ENCODE assay signal across 1 cellular context in genomic region chr5:159417170-159417569, GRCh38.
TF ChIP-seq lines count a peak whose summit lies in the region.

No MANE protein-coding gene starts in this region.

TF ChIP-seq in K562, 482 proteins besides CTCF, POLR2A, EP300 and RAD21 (continued from another document):
- TF ChIP-seq ZBTB11 (CRISPR knock-in tag; IDR thresholded peaks at IDR 0.05) = 0 out of 6 replicates have a peak, but pooled peaks of 1 of the 3 experiments have one; percentile 36
- no peak for TF ChIP-seq MECOM (CRISPR knock-in tag; IDR thresholded peaks at IDR 0.05)
- no peak for TF ChIP-seq ZNF277 (CRISPR knock-in tag; IDR thresholded peaks at IDR 0.05; ENCODE audit: borderline replicate concordance)
- TF ChIP-seq TFAM (CRISPR knock-in tag; conservative IDR thresholded peaks at IDR 0.05) = no peak
- TF ChIP-seq, protein P1, sequence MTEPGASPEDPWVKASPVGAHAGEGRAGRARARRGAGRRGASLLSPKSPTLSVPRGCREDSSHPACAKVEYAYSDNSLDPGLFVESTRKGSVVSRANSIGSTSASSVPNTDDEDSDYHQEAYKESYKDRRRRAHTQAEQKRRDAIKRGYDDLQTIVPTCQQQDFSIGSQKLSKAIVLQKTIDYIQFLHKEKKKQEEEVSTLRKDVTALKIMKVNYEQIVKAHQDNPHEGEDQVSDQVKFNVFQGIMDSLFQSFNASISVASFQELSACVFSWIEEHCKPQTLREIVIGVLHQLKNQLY (CRISPR knock-in tag; conservative IDR thresholded peaks at IDR 0.05) = no peak
- TF ChIP-seq KAT2B (IDR thresholded peaks at IDR 0.05; ENCODE audit: low read depth, low read length) = no peak
- no peak for TF ChIP-seq ELF2 (CRISPR knock-in tag; IDR thresholded peaks at IDR 0.05)
- no peak for TF ChIP-seq ZNF311 (CRISPR knock-in tag; IDR thresholded peaks at IDR 0.05)
- no peak for TF ChIP-seq ZNF212 (CRISPR knock-in tag; IDR thresholded peaks at IDR 0.05)
- TF ChIP-seq C11orf30 (IDR thresholded peaks at IDR 0.05; ENCODE audit: low read depth) = no peak
- TF ChIP-seq TAF7 (tag; IDR thresholded peaks at IDR 0.05) = no peak
- TF ChIP-seq ZNF23 (CRISPR knock-in tag; IDR thresholded peaks at IDR 0.05) = no peak
- peak; percentile 25; the same call in 1 of the 2 replicates for TF ChIP-seq SMAD4 (CRISPR knock-in tag; conservative IDR thresholded peaks at IDR 0.05)
- TF ChIP-seq HNRNPL (IDR thresholded peaks at IDR 0.05; ENCODE audit: low read depth, low read length) = no peak
- TF ChIP-seq ZNF224 (CRISPR knock-in tag; IDR thresholded peaks at IDR 0.05) = no peak
- no peak for TF ChIP-seq KLF10 (CRISPR knock-in tag; IDR thresholded peaks at IDR 0.05)
- TF ChIP-seq, protein P2, sequence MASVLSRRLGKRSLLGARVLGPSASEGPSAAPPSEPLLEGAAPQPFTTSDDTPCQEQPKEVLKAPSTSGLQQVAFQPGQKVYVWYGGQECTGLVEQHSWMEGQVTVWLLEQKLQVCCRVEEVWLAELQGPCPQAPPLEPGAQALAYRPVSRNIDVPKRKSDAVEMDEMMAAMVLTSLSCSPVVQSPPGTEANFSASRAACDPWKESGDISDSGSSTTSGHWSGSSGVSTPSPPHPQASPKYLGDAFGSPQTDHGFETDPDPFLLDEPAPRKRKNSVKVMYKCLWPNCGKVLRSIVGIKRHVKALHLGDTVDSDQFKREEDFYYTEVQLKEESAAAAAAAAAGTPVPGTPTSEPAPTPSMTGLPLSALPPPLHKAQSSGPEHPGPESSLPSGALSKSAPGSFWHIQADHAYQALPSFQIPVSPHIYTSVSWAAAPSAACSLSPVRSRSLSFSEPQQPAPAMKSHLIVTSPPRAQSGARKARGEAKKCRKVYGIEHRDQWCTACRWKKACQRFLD (CRISPR knock-in tag; IDR thresholded peaks at IDR 0.05) = peak; percentile 49; the same call in 1 of the 2 replicates
- TF ChIP-seq ZNF583 (CRISPR knock-in tag; IDR thresholded peaks at IDR 0.05) = 0 out of 2 replicates have a peak, but pooled peaks have one; percentile 42
- no peak for TF ChIP-seq ZNF778 (CRISPR knock-in tag; IDR thresholded peaks at IDR 0.05)
- TF ChIP-seq ETV5 (CRISPR knock-in tag; IDR thresholded peaks at IDR 0.05; ENCODE audit: low read depth) = no peak
- TF ChIP-seq STAG1 (CRISPR knock-in tag; IDR thresholded peaks at IDR 0.05; ENCODE audit: borderline replicate concordance) = no peak
- TF ChIP-seq NRF1 (conservative IDR thresholded peaks at IDR 0.05 in 1 of 2, IDR thresholded peaks at IDR 0.05 in 1 of 2) = no peak
- 0 out of 2 replicates have a peak, but pooled peaks have one; percentile 24 for TF ChIP-seq DIDO1 (tag; IDR thresholded peaks at IDR 0.05; ENCODE audit: low read depth)
- no peak for TF ChIP-seq ZKSCAN1 (IDR thresholded peaks at IDR 0.05; ENCODE audit: low read depth, low read length)
- no peak for TF ChIP-seq RFX7 (CRISPR knock-in tag; IDR thresholded peaks at IDR 0.05)
- TF ChIP-seq ZNF133 (CRISPR knock-in tag; IDR thresholded peaks at IDR 0.05) = no peak
- TF ChIP-seq GABPB1 (CRISPR knock-in tag; IDR thresholded peaks at IDR 0.05) = no peak
- 0 out of 2 replicates have a peak, but pooled peaks have one; percentile 25 for TF ChIP-seq ZBTB17 (CRISPR knock-in tag; IDR thresholded peaks at IDR 0.05)
- TF ChIP-seq HNRNPLL (IDR thresholded peaks at IDR 0.05; ENCODE audit: low read depth, low read length, poor library complexity, severe bottlenecking) = no peak
- no peak for TF ChIP-seq STAT5A (IDR thresholded peaks at IDR 0.05; ENCODE audit: borderline replicate concordance, low read length)
